17 cellular contexts compared by ENCODE assay signal in the genomic region with DNA sequence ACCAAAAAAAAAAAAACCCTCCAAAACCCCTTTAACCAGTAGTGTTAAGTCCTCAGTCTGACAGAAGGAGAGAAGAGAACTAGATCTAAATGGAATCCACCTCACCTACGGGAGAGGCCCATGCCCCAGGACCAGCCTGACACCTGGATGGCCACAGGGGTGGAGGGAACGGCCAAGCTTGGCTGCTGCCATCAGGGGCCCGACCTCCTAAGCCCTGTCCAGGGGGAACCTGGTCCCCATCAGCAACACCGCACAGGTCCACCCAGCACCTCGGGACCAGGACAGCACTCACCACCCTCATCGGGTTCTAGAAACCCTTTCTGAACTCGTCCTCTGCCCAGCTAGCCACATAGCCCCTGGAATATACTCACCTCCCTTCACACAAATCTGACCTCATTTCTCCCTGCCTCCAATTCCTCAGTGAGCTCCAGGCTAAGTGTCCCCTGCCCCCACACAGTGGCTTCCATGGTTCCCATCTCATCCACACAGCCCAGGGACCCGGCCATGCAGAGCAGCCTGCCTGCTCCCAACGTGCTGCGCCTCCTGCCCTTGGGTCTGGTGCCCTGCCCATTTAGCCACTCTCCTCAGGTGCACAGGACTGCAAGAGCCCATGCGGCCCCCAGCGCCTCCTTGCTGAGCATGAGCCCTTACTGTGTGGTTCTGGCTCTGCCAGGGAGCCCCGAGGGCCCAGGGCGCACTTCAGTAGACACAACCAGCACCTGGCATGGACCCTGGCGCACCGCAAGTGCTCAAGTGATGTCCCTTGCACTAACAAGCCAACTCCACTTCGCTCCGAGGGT. TPM values are rescaled to one million over a fixed set of nuclear protein-coding genes. Genes with fewer than 3 reads are reported as not detected.
DNase-seq lines count a peak whose midpoint lies in the region; ATAC-seq, FAIRE-seq and TF ChIP-seq lines count a peak whose summit lies in the region.
"Had no signal": no experiment of that assay in that cellular context is flagged by ENCODE, and none has a peak within 500 bp of the region (broad histone marks: within the 10 kb centered on the region; RNA-seq: fewer than 3 reads in every experiment).

No MANE protein-coding gene starts in this region.

- H3K36me3 Mint-ChIP-seq in T-helper 17 cell (ENCODE audit: low read depth) = peaks cover 25% of the 10 kb centered on the region

- peaks cover 35 to 46% of the 10 kb centered on the region in 2 donors for H3K36me3 ChIP-seq in kidney (ENCODE audit: control insufficient read depth in 1 of 2, insufficient read depth in 2 of 2, low read length in 2 of 2)
- H3K36me3 ChIP-seq in body of pancreas (replicated peaks in 1 of 2; ENCODE audit: insufficient read depth in 1 of 2, low read depth in 2 of 2) = peaks cover 19 to 33% of the 10 kb centered on the region in 2 donors

- H3K4me1 ChIP-seq in kidney (ENCODE audit: control insufficient read depth in 1 of 2, insufficient read depth in 1 of 2, low read depth in 1 of 2, low read length in 2 of 2) (no peaks in the 10 kb centered on the region), body of pancreas (no peaks in the 10 kb centered on the region)

- peaks cover 62% of the 10 kb centered on the region for H3K4me1 Mint-ChIP-seq in T-helper 17 cell

- TF ChIP-seq CTCF in kidney (IDR thresholded peaks at IDR 0.05; ENCODE audit: borderline replicate concordance, extremely low read depth, insufficient read depth) (no peak), body of pancreas (IDR thresholded peaks at IDR 0.05) (no peak)

- peak overlapping the region in 1 of 2 donors; percentile 17 for H3K27ac ChIP-seq in kidney (ENCODE audit: low read depth in 2 of 2, low read length in 2 of 2)
- H3K27ac ChIP-seq in substantia nigra (ENCODE audit: low read depth, low read length, poor library complexity, severe bottlenecking) = peak overlapping the region; percentile 10
- H3K27ac ChIP-seq in body of pancreas = no peak overlapping the region
- H3K27ac ChIP-seq: left ventricle myocardium inferior had no signal

- peak; percentile 39 for DNase-seq in Right ventricle myocardium superior
- DNase-seq in Right ventricle myocardium inferior (ENCODE audit: missing footprints) = no peak
- no peak for DNase-seq in T-helper 17 cell
- DNase-seq in kidney = peak; percentile 72
- DNase-seq in substantia nigra (lab: John Stamatoyannopoulos, UW) = peak in 1 of 49 donors; percentile 6
- no peak for DNase-seq in nucleus accumbens (lab: John Stamatoyannopoulos, UW)
- no peak for DNase-seq in body of pancreas
- DNase-seq: activated CD4-positive, alpha-beta T cell treated with anti-CD3 and anti-CD28 coated beads, Interleukin-2, amount 10 ng/mL, durations not matched to agents 7 days and 5 days; activated effector memory CD4-positive, alpha-beta T cell treated with Interleukin-2 at 50 U/mL for 16 hours; left ventricle myocardium inferior; NCI-H345; T1000 had no signal

- TF ChIP-seq POLR2A in body of pancreas (IDR thresholded peaks at IDR 0.05) = no peak

- H3K9ac ChIP-seq in kidney (ENCODE audit: low read length in 2 of 2) = no peak overlapping the region

- H3K4me3 ChIP-seq in kidney (ENCODE audit: low read length in 2 of 2) (no peak overlapping the region), body of pancreas (no peak overlapping the region)
- H3K4me3 ChIP-seq: left ventricle myocardium inferior had no signal

- FAIRE-seq in kidney (lab: Jason Lieb, UNC) = no peak
- FAIRE-seq: G401.6, HTR-8/SVneo had no signal

- H3K9me3 ChIP-seq in T-helper 17 cell (ENCODE audit: control insufficient read depth, low read length, poor library complexity, severe bottlenecking) (no peaks in the 10 kb centered on the region), kidney (ENCODE audit: control insufficient read depth in 1 of 2, low read length in 2 of 2) (no peaks in the 10 kb centered on the region), body of pancreas (no peaks in the 10 kb centered on the region)
- H3K9me3 ChIP-seq: left ventricle myocardium inferior had no signal

- 86 to 90% methylated on average over 17 of the region's 18 CpGs for WGBS in body of pancreas, 2 donors

- ATAC-seq in Right ventricle myocardium superior (ENCODE audit: poor library complexity) (no peak), Right ventricle myocardium inferior (no peak), T-helper 17 cell (no peak), GM19455 (IDR thresholded peaks at IDR 0.05; ENCODE audit: unreplicated experiment) (no peak), body of pancreas (no peak)
- ATAC-seq: esophagus mucosa had no signal

- no peaks in the 10 kb centered on the region for H3K27me3 Mint-ChIP-seq in T-helper 17 cell
- H3K27me3 Mint-ChIP-seq: activated CD4-positive, alpha-beta T cell treated with anti-CD3 and anti-CD28 coated beads, Interleukin-2, amount 10 ng/mL, durations not matched to agents 7 days and 5 days had no signal

- H3K27ac Mint-ChIP-seq in T-helper 17 cell = peak overlapping the region; percentile 99

- intact Hi-C loops in Right ventricle myocardium superior (cut with DNase I) = no loop called here
- intact Hi-C loops in Right ventricle myocardium inferior (cut with DNase I) = no loop called here
- intact Hi-C loops in kidney (cut with DNase I) = no loop called here
- intact Hi-C loops in body of pancreas (cut with DNase I) = no loop called here

- H3K4me3 Mint-ChIP-seq in T-helper 17 cell = peak overlapping the region; percentile 74
- H3K4me3 Mint-ChIP-seq: activated CD4-positive, alpha-beta T cell treated with anti-CD3 and anti-CD28 coated beads, Interleukin-2, amount 10 ng/mL, durations not matched to agents 7 days and 5 days; nephron had no signal

- H3K27me3 ChIP-seq in body of pancreas = no peaks in the 10 kb centered on the region

RNA-seq across cellular contexts. Expression of gene CYTH1, which starts 18.3 kb away (rescaled TPM):
- total RNA-seq in Right ventricle myocardium superior (32.3 TPM), Right ventricle myocardium inferior (34.0 TPM), T-helper 17 cell (100 to 1,000 TPM; 462 to 497 TPM), kidney (59.7 TPM), body of pancreas (10 to 100 TPM; 32.2 to 60.6 TPM)
- 25.3 TPM for polyA plus RNA-seq in kidney (ENCODE audit: insufficient read depth, low read depth, low replicate concordance)

RNA-seq across cellular contexts. Expression of gene USP36, which starts 40.3 kb away (rescaled TPM):
- total RNA-seq in Right ventricle myocardium superior = 17.8 TPM
- 18.4 TPM for total RNA-seq in Right ventricle myocardium inferior
- 100 to 1,000 TPM; 418 to 474 TPM for total RNA-seq in T-helper 17 cell
- 66.2 TPM for total RNA-seq in kidney
- polyA plus RNA-seq in kidney (ENCODE audit: insufficient read depth, low read depth, low replicate concordance) = 17.0 TPM
- 10 to 100 TPM; 28.5 to 55.4 TPM for total RNA-seq in body of pancreas

Comparison
In these comparisons a context has a peak if more than half of its experiments do, and no peak if none do; other contexts are left out.
1. DNase-seq: peak in Right ventricle myocardium superior (single experiment) and kidney (single experiment); none in Right ventricle myocardium inferior (single experiment), T-helper 17 cell (0 of 3), nucleus accumbens (0 of 56) and body of pancreas (0 of 4).